In genomic region chr20:44683263-44684046, GRCh38 we compare ENCODE assay signal across 8 cellular contexts. TPM values are rescaled to one million over a fixed set of nuclear protein-coding genes. Genes with fewer than 3 reads are reported as not detected.
DNase-seq lines count a peak whose midpoint lies in the region; ATAC-seq and TF ChIP-seq lines count a peak whose summit lies in the region.

No MANE protein-coding gene starts in this region.

- H3K4me3 ChIP-seq in GM12865 (ENCODE audit: low read depth, low read length) (no peak overlapping the region), suprapubic skin (no peak overlapping the region)
- no peak overlapping the region for H3K4me3 ChIP-seq in Jurkat, Clone E6-1 (ENCODE audit: low read length)

- H3K4me1 ChIP-seq in suprapubic skin: peaks cover 10% of the 10 kb centered on the region

- no peak overlapping the region for H3K27ac ChIP-seq in suprapubic skin

- 56% methylated on average over 9 of the region's 10 CpGs for WGBS in suprapubic skin

- no peak for ATAC-seq in GM21526 (IDR thresholded peaks at IDR 0.05; ENCODE audit: low FRiP score, unreplicated experiment)

- no peaks in the 10 kb centered on the region for H3K36me3 ChIP-seq in suprapubic skin

- no peak for TF ChIP-seq EP300 in suprapubic skin (IDR thresholded peaks at IDR 0.05)

- no peaks in the 10 kb centered on the region for H3K27me3 ChIP-seq in suprapubic skin

- no peaks in the 10 kb centered on the region for H3K9me3 ChIP-seq in suprapubic skin

- DNase-seq in GM12865 (ENCODE audit: low read depth) (peak; percentile 90), SHP77 (lab: John Stamatoyannopoulos, UW) (peak; percentile 51 to 64), iPS-NIHi7 (ENCODE audit: extremely low spot score) (peak; percentile 92), suprapubic skin (ENCODE audit: low spot score in 2 of 2) (no peak)
- DNase-seq in Jurkat, Clone E6-1 (ENCODE audit: low read depth, low spot score): peak; percentile 75
- peak; percentile 40 for DNase-seq in activated naive CD4-positive, alpha-beta T cell treated with anti-CD3 and anti-CD28 coated beads, Interleukin-2, amount 50 U/mL, for 16 hours
- DNase-seq in stimulated activated CD4-positive, alpha-beta T cell treated with anti-CD3 and anti-CD28 coated beads, TNF-alpha, amount 100 ng/mL, for 1 hour (ENCODE audit: low read depth in 3 of 3, low spot score in 1 of 3): peak in 2 of 3 donors; percentile 37

- TF ChIP-seq CTCF in GM12865 (IDR thresholded peaks at IDR 0.05; ENCODE audit: insufficient read depth, low read depth, low read length, missing control alignments): peak; percentile 73
- TF ChIP-seq CTCF in suprapubic skin (IDR thresholded peaks at IDR 0.05): peak in 1 of 2 donors; percentile 64

- TF ChIP-seq POLR2A in suprapubic skin (IDR thresholded peaks at IDR 0.05): no peak

RNA-seq across cellular contexts. Expression of gene CCN5, which starts 31.7 kb away (rescaled TPM):
- not detected for polyA plus RNA-seq in Jurkat, Clone E6-1 (2012; ENCODE audit: insufficient read depth, insufficient read length)
- 100 to 1,000 TPM in 2 of 4 donors, 10 to 100 TPM in 2; 40.1 to 137 (median 87.9) TPM for total RNA-seq in suprapubic skin

RNA-seq across cellular contexts. Expression of gene ADA, which starts 32.0 kb away (rescaled TPM):
- polyA plus RNA-seq in Jurkat, Clone E6-1 (2012; ENCODE audit: insufficient read depth, insufficient read length): 1,574 TPM
- 1 to 10 TPM; 4.1 to 9.4 (median 7.8) TPM for total RNA-seq in suprapubic skin

Comparison
In these comparisons a context has a peak if more than half of its experiments do, and no peak if none do; other contexts are left out.
1. DNase-seq: peak in GM12865 (single experiment), Jurkat, Clone E6-1 (single experiment), SHP77 (2 of 2), activated naive CD4-positive, alpha-beta T cell treated with anti-CD3 and anti-CD28 coated beads, Interleukin-2, amount 50 U/mL, for 16 hours (single experiment), iPS-NIHi7 (single experiment) and stimulated activated CD4-positive, alpha-beta T cell treated with anti-CD3 and anti-CD28 coated beads, TNF-alpha, amount 100 ng/mL, for 1 hour (2 of 3); none in suprapubic skin (0 of 2).